Comparison of ENCODE assay signal across 8 cellular contexts in the genomic region with DNA sequence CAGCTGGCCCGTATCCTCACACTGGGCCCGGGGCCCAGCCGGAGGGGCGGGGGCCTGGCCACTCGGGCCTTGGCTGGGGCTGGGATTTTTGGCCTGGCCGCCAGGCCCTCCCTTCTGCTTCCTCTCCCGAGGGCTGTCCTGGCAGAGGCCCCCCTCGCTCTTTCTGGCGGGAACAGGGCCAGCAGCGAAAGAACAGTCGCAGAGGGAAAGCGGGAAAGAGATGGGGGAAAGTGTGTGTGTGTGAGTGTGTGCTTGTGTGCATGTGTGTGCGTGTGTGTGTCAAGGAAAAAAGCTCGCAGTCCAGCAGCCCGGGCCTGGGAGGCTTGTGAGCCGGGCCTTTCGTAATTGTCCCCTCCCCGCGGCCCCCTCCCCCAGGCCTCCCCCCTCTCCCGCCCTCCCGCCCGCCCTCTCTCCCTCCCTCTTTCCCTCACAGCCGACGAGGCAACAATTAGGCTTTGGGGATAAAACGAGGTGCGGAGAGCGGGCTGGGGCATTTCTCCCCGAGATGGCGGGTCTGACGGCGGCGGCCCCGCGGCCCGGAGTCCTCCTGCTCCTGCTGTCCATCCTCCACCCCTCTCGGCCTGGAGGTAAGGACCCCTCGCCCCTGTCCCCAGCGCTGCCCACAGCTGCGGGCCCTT. TPM values are rescaled to one million over a fixed set of nuclear protein-coding genes. Genes with fewer than 3 reads are reported as not detected.
DNase-seq lines count a peak whose midpoint lies in the region; ATAC-seq, FAIRE-seq and TF ChIP-seq lines count a peak whose summit lies in the region.

Gene ELN, plus strand, starts transcription at position 491 of the 638 bp plus-strand sequence. Its CDS starts 15 bp downstream, at position 506.

- no peak within 1 kb of the TSS for H3K27ac Mint-ChIP-seq in activated naive CD8-positive, alpha-beta T cell treated with anti-CD3 and anti-CD28 coated beads for 36 hours
- no peak within 1 kb of the TSS for H3K27ac Mint-ChIP-seq in activated T-helper 17 cell treated with anti-CD3 and anti-CD28 coated beads, Interleukin-2, amount 50 U/mL, for 72 hours

- no peak within 1 kb of the TSS for H3K27ac ChIP-seq in K562 (ENCODE audit: extremely low read depth, low read depth, low read length)
- H3K27ac ChIP-seq in sigmoid colon, result peak within 1 kb of the TSS; percentile 90 to 96 (median 90)

- no peaks in the 10 kb centered on the region for H3K9me3 Mint-ChIP-seq in activated naive CD8-positive, alpha-beta T cell treated with anti-CD3 and anti-CD28 coated beads for 36 hours
- H3K9me3 Mint-ChIP-seq in activated T-helper 17 cell treated with anti-CD3 and anti-CD28 coated beads, Interleukin-2, amount 50 U/mL, for 72 hours, result no peaks in the 10 kb centered on the region

- H3K4me3 ChIP-seq in H7 (ENCODE audit: insufficient read depth, low read depth, low read length) (no peak within 1 kb of the TSS), K562 (no peak within 1 kb of the TSS), sigmoid colon (peak within 1 kb of the TSS; percentile 53 to 74 (median 62))

- H3K27me3 Mint-ChIP-seq in activated naive CD8-positive, alpha-beta T cell treated with anti-CD3 and anti-CD28 coated beads for 36 hours, result peaks cover 67% of the 10 kb centered on the region
- H3K27me3 Mint-ChIP-seq in activated T-helper 17 cell treated with anti-CD3 and anti-CD28 coated beads, Interleukin-2, amount 50 U/mL, for 72 hours, result peaks cover 39% of the 10 kb centered on the region

- no peaks in the 10 kb centered on the region for H3K36me3 Mint-ChIP-seq in activated naive CD8-positive, alpha-beta T cell treated with anti-CD3 and anti-CD28 coated beads for 36 hours
- no peaks in the 10 kb centered on the region for H3K36me3 Mint-ChIP-seq in activated T-helper 17 cell treated with anti-CD3 and anti-CD28 coated beads, Interleukin-2, amount 50 U/mL, for 72 hours (ENCODE audit: low read depth)

- H3K4me2 ChIP-seq in K562 (ENCODE audit: insufficient read depth, low read length), result no peak within 1 kb of the TSS

- TF ChIP-seq EP300 in K562 (IDR thresholded peaks at IDR 0.05; ENCODE audit: low read length) (no peak), sigmoid colon (IDR thresholded peaks at IDR 0.05) (peak in 1 of 4 donors; percentile 40)

- H2AFZ ChIP-seq in K562 (ENCODE audit: low read depth, low read length), result no peak within 1 kb of the TSS

- no peak for TF ChIP-seq RAD21 in K562 (CRISPR knock-in tag; conservative IDR thresholded peaks at IDR 0.05 in 1 of 2, IDR thresholded peaks at IDR 0.05 in 1 of 2)

- BruUV-seq in K562 (replicated peaks; lab: Mats Ljungman, UMichigan), result no TSS peak

- TF ChIP-seq CTCF in K562 (IDR thresholded peaks at IDR 0.05 in 2 of 3, conservative IDR thresholded peaks at IDR 0.05 in 1 of 3; ENCODE audit: insufficient read depth in 2 of 3, low read depth in 1 of 3, low read length in 3 of 3), result no peak
- no peak for TF ChIP-seq CTCF in sigmoid colon (IDR thresholded peaks at IDR 0.05)

- H3K4me1 Mint-ChIP-seq in activated naive CD8-positive, alpha-beta T cell treated with anti-CD3 and anti-CD28 coated beads for 36 hours, result peaks cover 8% of the 10 kb centered on the region
- peaks cover 5% of the 10 kb centered on the region for H3K4me1 Mint-ChIP-seq in activated T-helper 17 cell treated with anti-CD3 and anti-CD28 coated beads, Interleukin-2, amount 50 U/mL, for 72 hours

- 11% methylated on average over 12 of the region's 39 CpGs for WGBS in K562 (ENCODE audit: insufficient coverage, low coverage, missing lambda C conversion rate)
- WGBS in sigmoid colon, 2 donors, result 31 to 63% methylated on average over 39 of the region's 39 CpGs

- H3K79me2 ChIP-seq in K562 (ENCODE audit: control insufficient read depth, insufficient read depth, low read length), result no peaks in the 10 kb centered on the region

- H3K36me3 ChIP-seq in H7 (replicated peaks; ENCODE audit: control insufficient read depth, insufficient read depth, low read length) (no peaks in the 10 kb centered on the region), K562 (ENCODE audit: control insufficient read depth, insufficient read depth, low read length) (no peaks in the 10 kb centered on the region), sigmoid colon (no peaks in the 10 kb centered on the region)

- H3K4me1 ChIP-seq in K562 (replicated peaks in 1 of 2; ENCODE audit: control insufficient read depth in 2 of 2, insufficient read depth in 2 of 2, low read length in 2 of 2) (peaks cover 0 to 17% of the 10 kb centered on the region in 2 experiments; a peak in 1 of 5 replicates), sigmoid colon (peaks cover 0 to 87% (median 81%) of the 10 kb centered on the region in 4 donors)

- peak within 1 kb of the TSS in 1 of 2 experiments; percentile 10; a peak in 1 of 4 replicates for H3K9ac ChIP-seq in K562 (ENCODE audit: insufficient read depth in 1 of 2, low read depth in 2 of 2, low read length in 2 of 2)

- DNase-seq in H7, result peak; percentile 89
- no peak for DNase-seq in K562 (ENCODE audit: extremely low read depth in 1 of 4, low spot score in 3 of 4)
- peak; percentile 51 for DNase-seq in iPS-NIHi7 (ENCODE audit: extremely low spot score)
- peak; percentile 96 for DNase-seq in sigmoid colon
- no peak for DNase-seq in activated naive CD8-positive, alpha-beta T cell treated with anti-CD3 and anti-CD28 coated beads for 36 hours
- no peak for DNase-seq in stimulated activated CD4-positive, alpha-beta T cell treated with anti-CD3 and anti-CD28 coated beads, Interleukin-1b, Interleukin-23, amount 100 ng/mL, for 48 hours

- peaks cover 1% of the 10 kb centered on the region; the same call in 1 of the 2 replicates for H3K27me3 ChIP-seq in H7 (ENCODE audit: control insufficient read depth, insufficient read depth, low read length)
- peaks cover 62 to 80% of the 10 kb centered on the region in 2 experiments for H3K27me3 ChIP-seq in K562 (ENCODE audit: control insufficient read depth in 2 of 2, insufficient read depth in 2 of 2, low read length in 2 of 2)
- H3K27me3 ChIP-seq in sigmoid colon, result no peaks in the 10 kb centered on the region

- POLR2A ChIA-PET in K562 (lab: Yijun Ruan, JAX), result interaction anchor here (1.3 kb wide), 2 partner anchors 14 to 147 kb away, joined by 4 read pairs; no protein-coding TSS in a partner anchor

- in situ Hi-C loops in K562 (cut with MboI), result no loop called here

- H3K4me3 Mint-ChIP-seq in activated naive CD8-positive, alpha-beta T cell treated with anti-CD3 and anti-CD28 coated beads for 36 hours, result no peak within 1 kb of the TSS
- no peak within 1 kb of the TSS for H3K4me3 Mint-ChIP-seq in activated T-helper 17 cell treated with anti-CD3 and anti-CD28 coated beads, Interleukin-2, amount 50 U/mL, for 72 hours

- peaks cover 22% of the 10 kb centered on the region for H4K20me1 ChIP-seq in K562 (replicated peaks; ENCODE audit: control insufficient read depth, insufficient read depth, low read length)

- CTCF ChIA-PET in K562 (lab: Yijun Ruan, JAX; ENCODE audit: low intra/inter-chr PET ratio), result interaction anchor here (1.9 kb wide), 1 partner anchor 162 kb away, joined by 16 read pairs; no protein-coding TSS in a partner anchor

- intact Hi-C loops in K562 (cut with micrococcal nuclease) (loop anchor here (5.0 kb wide), 2 partner anchors 141 to 226 kb away; no protein-coding TSS in a partner anchor), sigmoid colon (cut with DNase I) (loop anchor here (2.0 to 5.0 kb wide), 2 partner anchors 141 to 161 kb away; no protein-coding TSS in a partner anchor)

- H3K9me3 ChIP-seq in K562 (replicated peaks; ENCODE audit: control insufficient read depth, insufficient read depth, low read depth, low read length) (no peaks in the 10 kb centered on the region), sigmoid colon (no peaks in the 10 kb centered on the region)

- H3K9me1 ChIP-seq in K562 (ENCODE audit: control insufficient read depth, insufficient read depth, low read length), result no peaks in the 10 kb centered on the region

- no peak for FAIRE-seq in K562 (lab: Jason Lieb, UNC)

- ATAC-seq in K562 (no peak; the same call in 2 of the 3 replicates), GM18870 (IDR thresholded peaks at IDR 0.05; ENCODE audit: unreplicated experiment) (no peak)
- ATAC-seq in activated T-helper 17 cell treated with anti-CD3 and anti-CD28 coated beads, Interleukin-2, amount 50 U/mL, for 72 hours (replicated peaks), result no peak

- TF ChIP-seq POLR2A in K562 (conservative IDR thresholded peaks at IDR 0.05) (no peak), sigmoid colon (IDR thresholded peaks at IDR 0.05) (no peak)

RNA-seq across cellular contexts. Expression of gene ELN, which starts in this region (rescaled TPM):
- total RNA-seq in H7 (2014; rRNA removed; shearing (Covaris generic)), result 2.7 and 5.3 TPM in 2 replicates
- not detected in 2 replicates for total RNA-seq in K562 (2011; cell fraction: chromatin; rRNA removed; ENCODE audit: low replicate concordance)
- not detected in 2 replicates for total RNA-seq in K562 (2011; cell fraction: nucleolus; rRNA removed)
- not detected in 2 replicates for total RNA-seq in K562 (2011; cell fraction: nucleoplasm; rRNA removed)
- total RNA-seq in K562 (2014; rRNA removed) (not detected in 2 replicates), K562 (2014; rRNA removed; fragmentation: Illumina TruSeq; extraction: Trizol) (not detected in 2 replicates), K562 (2015; rRNA removed; fragmentation: Illumina TruSeq; extraction: Trizol) (not detected in 2 replicates), K562 (2021) (0.20 TPM in 2 replicates), sigmoid colon (100 to 1,000 TPM in 1 of 4 donors, 10 to 100 TPM in 3; 13.3 to 174 (median 36.4) TPM)
- polyA plus RNA-seq in K562 (2011; rRNA removed) (not detected in 2 replicates), K562 (2014; fragmentation: Illumina TruSeq; extraction: Trizol) (not detected in 2 replicates), K562 (2014; fragmentation: Nextera tagmentation; extraction: Ambion mirVana) (not detected), K562 (2014; rRNA removed) (not detected in 2 replicates), sigmoid colon (10 to 100 TPM in 1 of 3 donors, 1 to 10 TPM in 2; 2.5 to 41.2 (median 6.6) TPM)
- 0.01 TPM in 1 of 2 replicates, not detected in the other for polyA plus RNA-seq in K562 (2011; cell fraction: cytosol; rRNA removed)
- polyA plus RNA-seq in K562 (2011; cell fraction: nucleus; rRNA removed), result not detected in 2 replicates
- 0.14 TPM in 1 of 2 replicates, not detected in the other for polyA plus RNA-seq in K562 (2012)
- not detected in 2 replicates for polyA minus RNA-seq in K562 (2011; rRNA and poly(A)+ RNA removed)
- polyA minus RNA-seq in K562 (2011; cell fraction: cytosol; rRNA and poly(A)+ RNA removed), result not detected in 2 replicates
- not detected in 2 replicates for polyA minus RNA-seq in K562 (2011; cell fraction: nucleus; rRNA and poly(A)+ RNA removed)
- total RNA-seq in activated naive CD8-positive, alpha-beta T cell treated with anti-CD3 and anti-CD28 coated beads for 36 hours, result not detected
- not detected for total RNA-seq in activated T-helper 17 cell treated with anti-CD3 and anti-CD28 coated beads, Interleukin-2, amount 50 U/mL, for 72 hours

Comparison
In these comparisons a context has a peak if more than half of its experiments do, and no peak if none do; other contexts are left out.
1. DNase-seq: peak in H7 (single experiment), iPS-NIHi7 (single experiment) and sigmoid colon (single experiment); none in K562 (0 of 4), activated naive CD8-positive, alpha-beta T cell treated with anti-CD3 and anti-CD28 coated beads for 36 hours (single experiment) and stimulated activated CD4-positive, alpha-beta T cell treated with anti-CD3 and anti-CD28 coated beads, Interleukin-1b, Interleukin-23, amount 100 ng/mL, for 48 hours (single experiment).
2. H3K4me3 ChIP-seq: peak in sigmoid colon (4 of 4); none in H7 (single experiment) and K562 (single experiment).